Comparison of ENCODE assay signal across 9 cellular contexts in genomic region chr9:102435427-102435826, GRCh38.
"Had no signal": no experiment of that assay in that cellular context is flagged by ENCODE, and none has a peak within 500 bp of the region (broad histone marks: within the 10 kb centered on the region; RNA-seq: fewer than 3 reads in every experiment).

No MANE protein-coding gene starts in this region.

- H2AFZ ChIP-seq: GM23248, GM23338 had no signal

- H3K4me1 ChIP-seq: HAP-1 had no signal

- H3K27ac ChIP-seq: GM23248 had no signal

- H3K4me3 ChIP-seq: GM23248, GM23338, HAP-1 had no signal

- DNase-seq: GM23248, GOT3, H7, H9, HCEC 1CT, HFFc6 had no signal

- ATAC-seq: GM23338, HCT116 had no signal

- H3K9ac ChIP-seq: GM23248 had no signal

- H3K36me3 ChIP-seq: HAP-1 had no signal

- H3K9me3 ChIP-seq: HAP-1 had no signal

- H3K4me2 ChIP-seq: GM23338 had no signal
